ENCODE assay signal across 8 cellular contexts in the genomic region with DNA sequence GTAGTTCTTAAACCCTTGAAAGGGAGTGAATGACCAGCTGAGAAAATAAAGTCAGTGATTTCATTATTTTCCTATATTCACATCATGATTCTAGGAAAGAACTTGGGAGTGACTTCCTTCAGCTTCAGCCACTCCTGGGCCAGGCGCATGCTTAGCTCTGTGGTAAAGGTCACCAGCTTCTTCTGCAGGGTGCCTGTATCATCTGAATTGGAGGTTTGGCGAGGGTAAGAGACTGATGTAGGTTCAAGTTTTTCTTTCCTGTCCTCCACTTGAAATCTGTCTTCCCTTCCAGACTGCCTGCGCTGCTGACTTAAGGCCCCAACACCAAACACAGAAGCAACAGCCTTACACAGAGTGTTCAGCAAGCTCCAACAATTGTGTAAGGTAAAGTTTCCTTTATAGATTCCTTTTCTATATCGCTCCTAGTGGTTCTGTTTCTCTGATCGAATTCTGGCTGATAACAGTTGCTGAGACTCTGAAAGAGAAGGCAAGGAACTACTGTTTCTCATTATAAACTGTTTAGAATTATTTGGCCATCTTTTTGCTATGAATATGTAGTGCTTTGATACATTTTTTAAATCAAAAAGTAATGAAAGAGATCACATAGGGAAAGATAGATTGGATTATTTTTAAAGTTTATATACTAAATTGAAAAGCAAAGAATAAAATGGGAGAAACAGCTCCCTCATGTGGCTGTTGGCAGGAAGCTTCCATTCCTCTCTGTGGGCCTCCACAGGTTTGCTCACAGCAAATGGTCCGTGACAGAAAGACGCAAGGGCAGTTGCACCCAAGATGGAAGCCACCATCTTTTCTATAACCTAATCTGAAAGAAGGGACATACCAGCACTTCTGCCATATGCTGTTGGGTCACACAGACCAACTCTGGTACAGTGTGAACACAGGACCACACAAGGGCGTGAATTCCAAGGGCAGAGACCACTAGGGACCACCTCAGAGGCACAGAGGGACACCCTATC. TPM values are rescaled to one million over a fixed set of nuclear protein-coding genes. Genes with fewer than 3 reads are reported as not detected.
DNase-seq lines count a peak whose midpoint lies in the region; ATAC-seq, FAIRE-seq and TF ChIP-seq lines count a peak whose summit lies in the region.

No MANE protein-coding gene starts in this region.

- POLR2A ChIA-PET in OCI-LY7 (lab: Charles Lee) (interaction anchor here (0.6 to 1.3 kb wide), 4 partner anchors 11 to 1080 kb away, joined by 3 to 5 read pairs (median 4); no protein-coding TSS in a partner anchor), K562 (lab: Yijun Ruan, JAX) (interaction anchor here (0.6 to 2.0 kb wide), 4 partner anchors 11 to 849 kb away, joined by 3 to 15 read pairs (median 4); partner anchors contain the start of gene GATAD1)

- DNase-seq in DMS 273 treated with DMSO at 0.1 percent for 48 hours (lab: John Stamatoyannopoulos, UW): peak; percentile 41
- peak; percentile 34 for DNase-seq in HK-2 (ENCODE audit: unreplicated experiment)
- peak; percentile 67 for DNase-seq in OCI-LY7 (ENCODE audit: low spot score)
- peak; percentile 53 to 75 (median 65) for DNase-seq in K562 (ENCODE audit: extremely low read depth in 1 of 4, low spot score in 3 of 4)
- no peak for DNase-seq in lower lobe of right lung
- DNase-seq in type B pancreatic cell (ENCODE audit: extremely low spot score, unreplicated experiment): no peak
- no peak for DNase-seq in C1 segment of cervical spinal cord (lab: John Stamatoyannopoulos, UW)

- TF ChIP-seq RAD21 in K562 (CRISPR knock-in tag; conservative IDR thresholded peaks at IDR 0.05 in 1 of 2, IDR thresholded peaks at IDR 0.05 in 1 of 2): peak; percentile 48 to 69

- peaks cover 20% of the 10 kb centered on the region for H3K36me3 Mint-ChIP-seq in type B pancreatic cell

- H3K4me3 ChIP-seq in OCI-LY7 (ENCODE audit: low read depth, low read length, poor library complexity, severe bottlenecking) (no peak overlapping the region), K562 (no peak overlapping the region), lower lobe of right lung (no peak overlapping the region)

- H3K9me2 ChIP-seq in OCI-LY7 (ENCODE audit: insufficient read depth, low read length): no peaks in the 10 kb centered on the region

- no peak for TF ChIP-seq EP300 in K562 (IDR thresholded peaks at IDR 0.05; ENCODE audit: low read length)

- H3K4me1 ChIP-seq in OCI-LY7 (ENCODE audit: insufficient read depth, low read length, poor library complexity, severe bottlenecking) (no peaks in the 10 kb centered on the region), K562 (replicated peaks in 1 of 2; ENCODE audit: control insufficient read depth in 2 of 2, insufficient read depth in 2 of 2, low read length in 2 of 2) (peaks cover 0 to 4% of the 10 kb centered on the region in 2 experiments; a peak in 2 of 5 replicates), lower lobe of right lung (no peaks in the 10 kb centered on the region)

- H3K27me3 Mint-ChIP-seq in type B pancreatic cell: no peaks in the 10 kb centered on the region

- no TSS peak for BruUV-seq in OCI-LY7 (replicated peaks; lab: Mats Ljungman, UMichigan)
- BruUV-seq in K562 (replicated peaks; lab: Mats Ljungman, UMichigan): no TSS peak

- H2AFZ ChIP-seq in OCI-LY7 (ENCODE audit: low read length): peak overlapping the region; percentile 76
- peak overlapping the region; percentile 94 for H2AFZ ChIP-seq in K562 (ENCODE audit: low read depth, low read length)

- ATAC-seq in GM19328 (IDR thresholded peaks at IDR 0.05; ENCODE audit: unreplicated experiment) (peak; percentile 86), K562 (peak; percentile 93), lower lobe of right lung (peak; percentile 59 to 70)

- CTCF ChIA-PET in OCI-LY7 (lab: Charles Lee; ENCODE audit: unreplicated experiment) (no interaction called here), K562 (lab: Yijun Ruan, JAX; ENCODE audit: low intra/inter-chr PET ratio) (interaction anchor here (0.6 to 1.3 kb wide), 4 partner anchors 446 to 710 kb away, joined by 3 to 7 read pairs (median 4); partner anchors contain the start of gene MTERF1)

- H3K79me2 ChIP-seq in OCI-LY7 (ENCODE audit: insufficient read depth, low read depth, low read length): no peaks in the 10 kb centered on the region
- H3K79me2 ChIP-seq in K562 (ENCODE audit: control insufficient read depth, insufficient read depth, low read length): no peaks in the 10 kb centered on the region

- H4K20me1 ChIP-seq in OCI-LY7 (ENCODE audit: insufficient read depth, low read length) (no peaks in the 10 kb centered on the region), K562 (replicated peaks; ENCODE audit: control insufficient read depth, insufficient read depth, low read length) (no peaks in the 10 kb centered on the region)

- H3K27ac ChIP-seq in OCI-LY7 (ENCODE audit: low read depth, low read length, poor library complexity, severe bottlenecking) (no peak overlapping the region), K562 (ENCODE audit: extremely low read depth, low read depth, low read length) (peak overlapping the region; percentile 22; the same call in 2 of the 3 replicates), lower lobe of right lung (no peak overlapping the region)

- TF ChIP-seq POLR2A in K562 (conservative IDR thresholded peaks at IDR 0.05): no peak

- no peak overlapping the region for H3K4me3 Mint-ChIP-seq in type B pancreatic cell

- in situ Hi-C loops in K562 (cut with MboI): no loop called here

- peak overlapping the region; percentile 17 for H3K27ac Mint-ChIP-seq in type B pancreatic cell

- FAIRE-seq in K562 (lab: Jason Lieb, UNC): peak; percentile 86

- no peaks in the 10 kb centered on the region for H3K9me3 ChIP-seq in OCI-LY7 (ENCODE audit: low read length)
- H3K9me3 ChIP-seq in K562 (replicated peaks; ENCODE audit: control insufficient read depth, insufficient read depth, low read depth, low read length): no peaks in the 10 kb centered on the region
- no peaks in the 10 kb centered on the region for H3K9me3 ChIP-seq in lower lobe of right lung

- H3K36me3 ChIP-seq in OCI-LY7 (ENCODE audit: insufficient read depth, low read length): peaks cover 5% of the 10 kb centered on the region
- H3K36me3 ChIP-seq in K562 (ENCODE audit: control insufficient read depth, insufficient read depth, low read length): peaks cover 17% of the 10 kb centered on the region
- peaks cover 44% of the 10 kb centered on the region for H3K36me3 ChIP-seq in lower lobe of right lung

- no peaks in the 10 kb centered on the region for H3K9me1 ChIP-seq in K562 (ENCODE audit: control insufficient read depth, insufficient read depth, low read length)

- WGBS in K562 (ENCODE audit: insufficient coverage, low coverage, missing lambda C conversion rate): 41% methylated on average over 8 of the region's 8 CpGs

- H3K4me2 ChIP-seq in OCI-LY7 (ENCODE audit: low read length) (peak overlapping the region; percentile 13; the same call in 1 of the 2 replicates), K562 (ENCODE audit: insufficient read depth, low read length) (peak overlapping the region; percentile 37; the same call in 1 of the 2 replicates)

- no peaks in the 10 kb centered on the region for H3K27me3 ChIP-seq in K562 (ENCODE audit: control insufficient read depth in 2 of 2, insufficient read depth in 2 of 2, low read length in 2 of 2)
- no peaks in the 10 kb centered on the region for H3K27me3 ChIP-seq in lower lobe of right lung (ENCODE audit: low read depth)

- peak overlapping the region in 1 of 2 experiments; percentile 32; a peak in 1 of 4 replicates for H3K9ac ChIP-seq in K562 (ENCODE audit: insufficient read depth in 1 of 2, low read depth in 2 of 2, low read length in 2 of 2)

- intact Hi-C loops in OCI-LY7 (cut with micrococcal nuclease; ENCODE audit: unreplicated experiment) (loop anchor here (1.0 to 10.0 kb wide), 2 partner anchors 37 to 593 kb away; no protein-coding TSS in a partner anchor), K562 (cut with micrococcal nuclease) (loop anchor here (1.0 to 2.0 kb wide), 2 partner anchors 37 to 581 kb away; partner anchors contain the start of gene MTERF1), lower lobe of right lung (cut with DNase I) (no loop called here)

- no peaks in the 10 kb centered on the region for H3K9me3 Mint-ChIP-seq in type B pancreatic cell

- TF ChIP-seq CTCF in OCI-LY7 (conservative IDR thresholded peaks at IDR 0.05; ENCODE audit: low read length) (peak; percentile 97), K562 (IDR thresholded peaks at IDR 0.05 in 2 of 3, conservative IDR thresholded peaks at IDR 0.05 in 1 of 3; ENCODE audit: insufficient read depth in 2 of 3, low read depth in 1 of 3, low read length in 3 of 3) (peak; percentile 72 to 92 (median 92)), lower lobe of right lung (IDR thresholded peaks at IDR 0.05) (peak; percentile 66), type B pancreatic cell (conservative IDR thresholded peaks at IDR 0.05) (peak; percentile 89)

- peaks cover 7% of the 10 kb centered on the region for H3K4me1 Mint-ChIP-seq in type B pancreatic cell (ENCODE audit: unreplicated experiment)

RNA-seq across cellular contexts. Expression of gene GATAD1, which starts 14.0 kb away (rescaled TPM):
- total RNA-seq in OCI-LY7 (2014; rRNA removed; shearing (Covaris generic)): 15.5 and 19.6 TPM in 2 replicates
- 37.9 and 47.3 TPM in 2 replicates for total RNA-seq in OCI-LY7 (2022)
- total RNA-seq in K562 (2011; cell fraction: chromatin; rRNA removed; ENCODE audit: low replicate concordance): 74.9 and 145 TPM in 2 replicates
- 54.0 and 59.3 TPM in 2 replicates for total RNA-seq in K562 (2011; cell fraction: nucleolus; rRNA removed)
- total RNA-seq in K562 (2011; cell fraction: nucleoplasm; rRNA removed): 82.3 and 137 TPM in 2 replicates
- 24.6 and 34.7 TPM in 2 replicates for total RNA-seq in K562 (2014; rRNA removed)
- total RNA-seq in K562 (2014; rRNA removed; fragmentation: Illumina TruSeq; extraction: Trizol): 34.3 and 37.4 TPM in 2 replicates
- total RNA-seq in K562 (2015; rRNA removed; fragmentation: Illumina TruSeq; extraction: Trizol): 34.6 and 37.1 TPM in 2 replicates
- 25.0 and 27.5 TPM in 2 replicates for total RNA-seq in K562 (2021)
- 54.9 and 67.7 TPM in 2 replicates for polyA plus RNA-seq in K562 (2011; rRNA removed)
- 21.4 and 35.1 TPM in 2 replicates for polyA plus RNA-seq in K562 (2011; cell fraction: cytosol; rRNA removed)
- polyA plus RNA-seq in K562 (2011; cell fraction: nucleus; rRNA removed): 47.7 TPM in 2 replicates
- polyA plus RNA-seq in K562 (2012): 19.0 and 41.6 TPM in 2 replicates
- 34.1 and 40.8 TPM in 2 replicates for polyA plus RNA-seq in K562 (2014; fragmentation: Illumina TruSeq; extraction: Trizol)
- polyA plus RNA-seq in K562 (2014; fragmentation: Nextera tagmentation; extraction: Ambion mirVana): 1 to 10 TPM; 9.3 to 9.4 TPM
- polyA plus RNA-seq in K562 (2014; rRNA removed): 37.2 and 39.2 TPM in 2 replicates
- 44.5 and 46.3 TPM in 2 replicates for polyA minus RNA-seq in K562 (2011; rRNA and poly(A)+ RNA removed)
- polyA minus RNA-seq in K562 (2011; cell fraction: cytosol; rRNA and poly(A)+ RNA removed): 13.2 and 19.8 TPM in 2 replicates
- 59.0 and 88.5 TPM in 2 replicates for polyA minus RNA-seq in K562 (2011; cell fraction: nucleus; rRNA and poly(A)+ RNA removed)
- total RNA-seq in lower lobe of right lung: 39.9 TPM
- total RNA-seq in type B pancreatic cell (ENCODE audit: low replicate concordance): 27.8 and 38.9 TPM in 2 replicates

RNA-seq across cellular contexts. Expression of gene ERVW-1, which starts 16.4 kb away (rescaled TPM):
- total RNA-seq in OCI-LY7 (2014; rRNA removed; shearing (Covaris generic)): not detected in 2 replicates
- not detected in 2 replicates for total RNA-seq in OCI-LY7 (2022)
- total RNA-seq in K562 (2011; cell fraction: chromatin; rRNA removed; ENCODE audit: low replicate concordance): 0.14 TPM in 1 of 2 replicates, not detected in the other
- total RNA-seq in K562 (2011; cell fraction: nucleolus; rRNA removed): not detected in 2 replicates
- total RNA-seq in K562 (2011; cell fraction: nucleoplasm; rRNA removed): 0.44 TPM in 1 of 2 replicates, not detected in the other
- not detected in 2 replicates for total RNA-seq in K562 (2014; rRNA removed)
- not detected in 2 replicates for total RNA-seq in K562 (2014; rRNA removed; fragmentation: Illumina TruSeq; extraction: Trizol)
- total RNA-seq in K562 (2015; rRNA removed; fragmentation: Illumina TruSeq; extraction: Trizol): 0.04 TPM in 1 of 2 replicates, not detected in the other
- not detected in 2 replicates for total RNA-seq in K562 (2021)
- polyA plus RNA-seq in K562 (2011; rRNA removed): not detected in 2 replicates
- not detected in 2 replicates for polyA plus RNA-seq in K562 (2011; cell fraction: cytosol; rRNA removed)
- polyA plus RNA-seq in K562 (2011; cell fraction: nucleus; rRNA removed): not detected in 2 replicates
- polyA plus RNA-seq in K562 (2012): 0.13 and 0.43 TPM in 2 replicates
- not detected in 2 replicates for polyA plus RNA-seq in K562 (2014; fragmentation: Illumina TruSeq; extraction: Trizol)
- polyA plus RNA-seq in K562 (2014; fragmentation: Nextera tagmentation; extraction: Ambion mirVana): not detected
- not detected in 2 replicates for polyA plus RNA-seq in K562 (2014; rRNA removed)
- not detected in 2 replicates for polyA minus RNA-seq in K562 (2011; rRNA and poly(A)+ RNA removed)
- not detected in 2 replicates for polyA minus RNA-seq in K562 (2011; cell fraction: cytosol; rRNA and poly(A)+ RNA removed)
- not detected in 2 replicates for polyA minus RNA-seq in K562 (2011; cell fraction: nucleus; rRNA and poly(A)+ RNA removed)
- not detected for total RNA-seq in lower lobe of right lung
- total RNA-seq in type B pancreatic cell (ENCODE audit: low replicate concordance): 0.12 and 1.2 TPM in 2 replicates

Comparison
In these comparisons a context has a peak if more than half of its experiments do, and no peak if none do; other contexts are left out.
1. DNase-seq: peak in DMS 273 treated with DMSO at 0.1 percent for 48 hours (single experiment), HK-2 (single experiment), OCI-LY7 (single experiment) and K562 (4 of 4); none in lower lobe of right lung (single experiment), type B pancreatic cell (single experiment) and C1 segment of cervical spinal cord (0 of 14).
2. Peak in every context shown above with its lines, with median percentiles within 50 percentile points of each other: ATAC-seq and CTCF ChIP-seq.